1 cellular context compared by ENCODE assay signal in the genomic region with DNA sequence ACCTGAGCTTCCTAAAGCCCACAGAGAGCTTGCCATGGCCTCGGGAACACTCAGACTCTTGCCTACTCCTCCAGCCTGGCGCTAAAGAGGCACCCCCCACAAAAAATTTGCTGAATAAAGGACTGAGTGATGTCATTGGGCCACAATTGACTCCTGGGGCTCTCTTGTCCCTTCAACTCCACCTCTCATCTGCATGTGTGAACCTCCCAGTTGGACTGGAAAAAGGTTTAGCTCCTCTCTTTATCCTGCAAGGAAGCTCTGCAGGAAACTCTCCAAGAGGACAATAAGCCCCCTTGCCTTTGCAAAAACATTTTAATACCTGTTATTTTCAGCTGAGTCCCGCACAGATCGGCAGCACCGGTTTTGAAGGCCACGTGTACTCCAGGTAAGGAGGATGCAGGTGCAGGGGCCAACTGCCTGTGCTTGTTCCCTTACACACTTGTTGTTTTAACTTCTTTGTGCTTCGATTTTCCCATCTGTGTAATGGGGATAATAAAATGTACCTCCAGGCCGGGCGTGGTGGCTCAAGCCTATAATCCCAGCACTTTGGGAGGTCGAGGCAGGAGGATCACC.
TF ChIP-seq lines count a peak whose summit lies in the region.

No MANE protein-coding gene starts in this region.

TF ChIP-seq in GM23338, 12 proteins besides CTCF, POLR2A, EP300 and RAD21 (continued from another document):
- TF ChIP-seq, protein P1, sequence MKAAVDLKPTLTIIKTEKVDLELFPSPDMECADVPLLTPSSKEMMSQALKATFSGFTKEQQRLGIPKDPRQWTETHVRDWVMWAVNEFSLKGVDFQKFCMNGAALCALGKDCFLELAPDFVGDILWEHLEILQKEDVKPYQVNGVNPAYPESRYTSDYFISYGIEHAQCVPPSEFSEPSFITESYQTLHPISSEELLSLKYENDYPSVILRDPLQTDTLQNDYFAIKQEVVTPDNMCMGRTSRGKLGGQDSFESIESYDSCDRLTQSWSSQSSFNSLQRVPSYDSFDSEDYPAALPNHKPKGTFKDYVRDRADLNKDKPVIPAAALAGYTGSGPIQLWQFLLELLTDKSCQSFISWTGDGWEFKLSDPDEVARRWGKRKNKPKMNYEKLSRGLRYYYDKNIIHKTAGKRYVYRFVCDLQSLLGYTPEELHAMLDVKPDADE (IDR thresholded peaks at IDR 0.05): peak; percentile 47
- TF ChIP-seq CREB1 (CRISPR knock-in tag; IDR thresholded peaks at IDR 0.05; ENCODE audit: low read depth) (peak; percentile 74), NANOG (IDR thresholded peaks at IDR 0.05; ENCODE audit: borderline replicate concordance) (peak; percentile 85), EZH2 (IDR thresholded peaks at IDR 0.05; ENCODE audit: low read depth, unreplicated experiment) (no peak)
